ENCODE assay signal across 8 cellular contexts in the genomic region with DNA sequence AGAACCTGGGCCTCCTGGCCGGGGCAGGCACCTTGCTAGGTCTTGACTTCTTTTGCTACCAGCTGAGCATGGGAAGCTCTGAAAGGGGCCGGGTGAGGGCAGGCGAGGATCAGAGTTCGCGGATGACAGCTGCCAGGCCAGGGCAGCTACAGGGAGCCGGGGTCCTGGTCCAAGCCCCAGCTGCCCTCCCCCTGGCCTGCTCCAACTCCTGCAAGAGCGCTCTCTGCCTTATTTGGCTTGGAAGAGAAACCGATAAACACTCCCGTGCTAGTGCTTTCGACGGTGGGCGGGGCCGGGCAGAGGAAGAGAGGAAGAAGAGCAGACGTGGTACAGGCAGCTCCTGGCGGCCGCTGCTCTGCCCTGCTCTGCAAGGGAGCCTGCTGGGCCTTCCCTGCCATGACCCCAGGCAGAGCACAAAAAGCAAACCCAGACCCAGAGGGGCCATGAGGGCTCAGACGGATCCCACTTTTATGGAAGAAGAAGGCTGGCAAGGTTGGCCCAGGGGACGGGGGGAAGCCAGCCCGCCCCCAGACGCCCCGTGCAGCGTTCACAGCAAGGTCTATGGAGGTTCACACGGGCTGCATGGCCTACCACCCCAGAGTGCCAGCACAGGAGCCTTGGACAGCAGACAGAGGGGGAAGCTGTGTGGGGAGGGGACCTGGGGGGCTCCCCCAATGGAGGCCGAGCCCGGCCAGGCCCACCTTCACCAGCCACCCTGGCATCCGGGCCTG. TPM values are rescaled to one million over a fixed set of nuclear protein-coding genes. Genes with fewer than 3 reads are reported as not detected.
DNase-seq lines count a peak whose midpoint lies in the region; ATAC-seq and TF ChIP-seq lines count a peak whose summit lies in the region.
"Had no signal": no experiment of that assay in that cellular context is flagged by ENCODE, and none has a peak within 500 bp of the region (broad histone marks: within the 10 kb centered on the region; RNA-seq: fewer than 3 reads in every experiment).

No MANE protein-coding gene starts in this region.

- DNase-seq in activated CD4-positive, CD25-positive, alpha-beta regulatory T cell (lab: John Stamatoyannopoulos, UW) = no peak
- no peak for DNase-seq in esophagus squamous epithelium (lab: John Stamatoyannopoulos, UW)
- peak in 1 of 2 donors; percentile 39 for DNase-seq in thyroid gland
- DNase-seq in dedifferentiated amniotic fluid mesenchymal stem cell (ENCODE audit: extremely low spot score) = no peak
- DNase-seq: C1 segment of cervical spinal cord had no signal

- 60 to 89% methylated on average over 8 to 19 of the region's 26 CpGs for WGBS in esophagus squamous epithelium, 2 donors
- 59 to 78% methylated on average over 11 to 21 of the region's 26 CpGs for WGBS in thyroid gland, 2 donors

- intact Hi-C loops in esophagus squamous epithelium (cut with DNase I) = no loop called here
- intact Hi-C loops in thyroid gland (cut with DNase I) = no loop called here

- H3K27ac ChIP-seq in esophagus squamous epithelium (peak overlapping the region; percentile 33 to 86 (median 68)), thyroid gland (peak overlapping the region in 2 of 3 donors; percentile 38 to 58)
- H3K27ac ChIP-seq: KMS-11 had no signal

- TF ChIP-seq CTCF in esophagus squamous epithelium (IDR thresholded peaks at IDR 0.05) (no peak), thyroid gland (IDR thresholded peaks at IDR 0.05) (no peak)

- H3K9me3 ChIP-seq in esophagus squamous epithelium (no peaks in the 10 kb centered on the region), thyroid gland (no peaks in the 10 kb centered on the region)

- H3K4me3 ChIP-seq in esophagus squamous epithelium = peak overlapping the region in 1 of 4 donors; percentile 49
- H3K4me3 ChIP-seq in thyroid gland (replicated peaks in 1 of 3) = no peak overlapping the region

- H3K27me3 ChIP-seq in esophagus squamous epithelium (no peaks in the 10 kb centered on the region), thyroid gland (no peaks in the 10 kb centered on the region)

- TF ChIP-seq POLR2A in esophagus squamous epithelium (IDR thresholded peaks at IDR 0.05) (peak in 2 of 4 donors; percentile 34 to 46), thyroid gland (IDR thresholded peaks at IDR 0.05) (no peak)

- ATAC-seq in activated CD4-positive, CD25-positive, alpha-beta regulatory T cell treated with anti-CD3 and anti-CD28 coated beads, Interleukin-2, amount 50 U/mL, for 24 hours = peak; percentile 56 to 64
- no peak for ATAC-seq in GM19324 (IDR thresholded peaks at IDR 0.05; ENCODE audit: low FRiP score, unreplicated experiment)

- peaks cover 15 to 90% (median 55%) of the 10 kb centered on the region in 3 donors for H3K4me1 ChIP-seq in esophagus squamous epithelium
- peaks cover 46 to 69% of the 10 kb centered on the region in 2 donors for H3K4me1 ChIP-seq in thyroid gland

- H3K36me3 ChIP-seq in esophagus squamous epithelium (peaks cover 0 to 30% (median 0%) of the 10 kb centered on the region in 3 donors), thyroid gland (no peaks in the 10 kb centered on the region)

RNA-seq across cellular contexts. Expression of gene PIEZO1, which starts 25.6 kb away (rescaled TPM):
- total RNA-seq in esophagus squamous epithelium (100 to 1,000 TPM in 2 of 4 donors, 10 to 100 TPM in 2; 46.0 to 131 (median 103) TPM), thyroid gland (100 to 1,000 TPM in 3 of 4 donors, 10 to 100 TPM in 1; 81.2 to 145 (median 113) TPM)

RNA-seq across cellular contexts. Expression of gene CDT1, which starts 44.2 kb away (rescaled TPM):
- total RNA-seq in esophagus squamous epithelium = 10 to 100 TPM in 3 of 4 donors, 1 to 10 TPM in 1; 7.7 to 20.7 (median 11.2) TPM
- total RNA-seq in thyroid gland = 1 to 10 TPM in 2 of 4 donors, under 1 TPM in 2; 0.33 to 1.8 (median 0.99) TPM

RNA-seq across cellular contexts. Expression of gene APRT, which starts 52.3 kb away (rescaled TPM):
- total RNA-seq in esophagus squamous epithelium = 100 to 1,000 TPM; 186 to 314 (median 250) TPM
- total RNA-seq in thyroid gland = 100 to 1,000 TPM in 3 of 4 donors, 10 to 100 TPM in 1; 88.9 to 182 (median 118) TPM

RNA-seq across cellular contexts. Expression of gene CTU2, which starts 53.1 kb away (rescaled TPM):
- total RNA-seq in esophagus squamous epithelium (10 to 100 TPM in 1 of 4 donors, 1 to 10 TPM in 3; 4.4 to 13.2 (median 6.3) TPM), thyroid gland (10 to 100 TPM in 2 of 4 donors, 1 to 10 TPM in 2; 7.7 to 21.2 (median 13.6) TPM)

RNA-seq across cellular contexts. Expression of gene RNF166, which starts 53.2 kb away (rescaled TPM):
- total RNA-seq in esophagus squamous epithelium (10 to 100 TPM in 2 of 4 donors, 1 to 10 TPM in 2; 7.1 to 16.8 (median 9.6) TPM), thyroid gland (10 to 100 TPM; 12.5 to 26.8 (median 19.1) TPM)
